In the genomic region with DNA sequence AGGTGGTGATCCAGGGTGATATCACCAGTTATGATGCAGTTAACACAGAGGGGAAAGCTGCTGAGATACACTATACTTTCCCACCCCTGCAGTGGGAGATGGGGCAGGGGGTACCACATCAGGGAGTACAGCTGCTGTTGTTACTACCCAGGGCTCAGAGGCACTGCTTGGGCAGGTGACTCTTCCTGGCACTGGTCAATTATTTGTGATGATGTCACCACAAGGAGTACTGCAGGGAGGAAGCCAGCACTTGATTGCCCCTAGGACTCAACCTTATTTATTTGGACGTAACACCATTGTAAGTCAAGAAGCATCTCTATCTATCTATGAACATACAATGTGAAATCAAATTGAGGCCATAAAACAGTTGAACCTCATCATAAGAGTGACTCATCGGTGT, we compare ENCODE assay signal across 24 cellular contexts.
"Had no signal": no experiment of that assay in that cellular context is flagged by ENCODE, and none has a peak within 500 bp of the region (broad histone marks: within the 10 kb centered on the region; RNA-seq: fewer than 3 reads in every experiment).

No MANE protein-coding gene starts in this region.

- H3K36me3 ChIP-seq: breast epithelium, vagina had no signal

- H3K4me3 ChIP-seq: breast epithelium, hepatocyte, sigmoid colon, smooth muscle cell, testis, vagina had no signal

- H3K4me2 ChIP-seq: hepatocyte, smooth muscle cell had no signal

- H3K9me3 ChIP-seq: testis had no signal

- H3K27me3 ChIP-seq: breast epithelium, hepatocyte, sigmoid colon, testis, vagina had no signal

- DNase-seq: activated CD4-positive, alpha-beta T cell treated with anti-CD3 and anti-CD28 coated beads for 1 hour; activated CD4-positive, alpha-beta T cell treated with anti-CD3 and anti-CD28 coated beads, Interleukin-2, amount 50 U/mL, for 4 hours; activated CD8-positive, alpha-beta memory T cell treated with anti-CD3 and anti-CD28 coated beads for 24 hours; activated CD8-positive, alpha-beta memory T cell treated with anti-CD3 and anti-CD28 coated beads, Interleukin-2, amount 50 U/mL, for 4 hours; activated naive CD4-positive, alpha-beta T cell; activated naive CD8-positive, alpha-beta T cell treated with anti-CD3 and anti-CD28 coated beads, Interleukin-2, amount 10 ng/mL, durations not matched to agents 7 days and 5 days; activated T-cell treated with anti-CD3 and anti-CD28 coated beads, Interleukin-2, amount 50 U/mL, for 24 hours; amniotic stem cell; effector memory CD4-positive, alpha-beta T cell; glutamatergic neuron; immature natural killer cell; naive thymus-derived CD4-positive, alpha-beta T cell; sigmoid colon; stimulated activated CD4-positive, alpha-beta T cell treated with anti-CD3 and anti-CD28 coated beads, Interleukin-15, amount 100 ng/mL, for 24 hours; testis; trophoblast cell had no signal

- H3K4me1 ChIP-seq: breast epithelium, testis had no signal

- H3K27ac ChIP-seq: breast epithelium, hepatocyte, sigmoid colon, testis, vagina had no signal

- FAIRE-seq: colon, frontal cortex had no signal

- H2AFZ ChIP-seq: hepatocyte had no signal

- ATAC-seq: esophagus mucosa; naive thymus-derived CD4-positive, alpha-beta T cell; stimulated activated memory B cell treated with anti-CD40 and anti-IgM and Interleukin-4, amounts not matched to agents 10 μg/mL and 1 μg/mL and 100 μg/mL, for 72 hours had no signal
